3 cellular contexts compared by ENCODE assay signal in the genomic region with DNA sequence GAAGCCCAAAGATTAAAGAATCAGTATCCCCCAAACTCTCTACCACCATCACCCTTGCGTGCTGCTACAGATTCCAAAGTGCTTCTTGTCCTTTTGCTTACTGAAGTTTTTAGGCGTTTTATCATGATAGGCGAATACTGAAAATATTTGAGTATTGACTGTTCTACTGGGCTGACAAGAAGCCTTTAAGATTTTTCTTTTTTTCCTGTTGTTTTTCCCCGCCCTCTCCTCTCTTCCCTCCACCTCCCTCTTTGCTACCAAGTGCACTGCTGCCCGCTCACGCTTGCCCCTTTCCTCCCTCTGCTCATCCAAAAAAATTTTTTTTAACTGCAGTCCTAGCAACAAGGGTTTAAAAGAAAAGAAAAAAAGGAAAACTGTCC.
TF ChIP-seq lines count a peak whose summit lies in the region.

No MANE protein-coding gene starts in this region.

TF ChIP-seq in A549, 52 proteins besides CTCF, POLR2A, EP300 and RAD21:
- TF ChIP-seq RARB (CRISPR knock-in tag; IDR thresholded peaks at IDR 0.05), result no peak
- TF ChIP-seq, protein P1, sequence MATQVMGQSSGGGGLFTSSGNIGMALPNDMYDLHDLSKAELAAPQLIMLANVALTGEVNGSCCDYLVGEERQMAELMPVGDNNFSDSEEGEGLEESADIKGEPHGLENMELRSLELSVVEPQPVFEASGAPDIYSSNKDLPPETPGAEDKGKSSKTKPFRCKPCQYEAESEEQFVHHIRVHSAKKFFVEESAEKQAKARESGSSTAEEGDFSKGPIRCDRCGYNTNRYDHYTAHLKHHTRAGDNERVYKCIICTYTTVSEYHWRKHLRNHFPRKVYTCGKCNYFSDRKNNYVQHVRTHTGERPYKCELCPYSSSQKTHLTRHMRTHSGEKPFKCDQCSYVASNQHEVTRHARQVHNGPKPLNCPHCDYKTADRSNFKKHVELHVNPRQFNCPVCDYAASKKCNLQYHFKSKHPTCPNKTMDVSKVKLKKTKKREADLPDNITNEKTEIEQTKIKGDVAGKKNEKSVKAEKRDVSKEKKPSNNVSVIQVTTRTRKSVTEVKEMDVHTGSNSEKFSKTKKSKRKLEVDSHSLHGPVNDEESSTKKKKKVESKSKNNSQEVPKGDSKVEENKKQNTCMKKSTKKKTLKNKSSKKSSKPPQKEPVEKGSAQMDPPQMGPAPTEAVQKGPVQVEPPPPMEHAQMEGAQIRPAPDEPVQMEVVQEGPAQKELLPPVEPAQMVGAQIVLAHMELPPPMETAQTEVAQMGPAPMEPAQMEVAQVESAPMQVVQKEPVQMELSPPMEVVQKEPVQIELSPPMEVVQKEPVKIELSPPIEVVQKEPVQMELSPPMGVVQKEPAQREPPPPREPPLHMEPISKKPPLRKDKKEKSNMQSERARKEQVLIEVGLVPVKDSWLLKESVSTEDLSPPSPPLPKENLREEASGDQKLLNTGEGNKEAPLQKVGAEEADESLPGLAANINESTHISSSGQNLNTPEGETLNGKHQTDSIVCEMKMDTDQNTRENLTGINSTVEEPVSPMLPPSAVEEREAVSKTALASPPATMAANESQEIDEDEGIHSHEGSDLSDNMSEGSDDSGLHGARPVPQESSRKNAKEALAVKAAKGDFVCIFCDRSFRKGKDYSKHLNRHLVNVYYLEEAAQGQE (IDR thresholded peaks at IDR 0.05), result no peak
- TF ChIP-seq ZFP36 (IDR thresholded peaks at IDR 0.05; ENCODE audit: borderline replicate concordance, partially characterized antibody), result no peak
- TF ChIP-seq RNF2 (IDR thresholded peaks at IDR 0.05; ENCODE audit: borderline replicate concordance, low read depth), result no peak
- TF ChIP-seq EHF (CRISPR knock-in tag; IDR thresholded peaks at IDR 0.05), result no peak
- TF ChIP-seq HOXA7 (CRISPR knock-in tag; IDR thresholded peaks at IDR 0.05), result no peak
- no peak for TF ChIP-seq ZNF302 (CRISPR knock-in tag; IDR thresholded peaks at IDR 0.05)
- no peak for TF ChIP-seq RFX5 (IDR thresholded peaks at IDR 0.05)

TF ChIP-seq in HEK293, 187 proteins besides CTCF, POLR2A, EP300 and RAD21:
- TF ChIP-seq ZNF433 (tag by site-specific recombination; IDR thresholded peaks at IDR 0.05; ENCODE audit: low read depth), result no peak
- TF ChIP-seq, protein P2, sequence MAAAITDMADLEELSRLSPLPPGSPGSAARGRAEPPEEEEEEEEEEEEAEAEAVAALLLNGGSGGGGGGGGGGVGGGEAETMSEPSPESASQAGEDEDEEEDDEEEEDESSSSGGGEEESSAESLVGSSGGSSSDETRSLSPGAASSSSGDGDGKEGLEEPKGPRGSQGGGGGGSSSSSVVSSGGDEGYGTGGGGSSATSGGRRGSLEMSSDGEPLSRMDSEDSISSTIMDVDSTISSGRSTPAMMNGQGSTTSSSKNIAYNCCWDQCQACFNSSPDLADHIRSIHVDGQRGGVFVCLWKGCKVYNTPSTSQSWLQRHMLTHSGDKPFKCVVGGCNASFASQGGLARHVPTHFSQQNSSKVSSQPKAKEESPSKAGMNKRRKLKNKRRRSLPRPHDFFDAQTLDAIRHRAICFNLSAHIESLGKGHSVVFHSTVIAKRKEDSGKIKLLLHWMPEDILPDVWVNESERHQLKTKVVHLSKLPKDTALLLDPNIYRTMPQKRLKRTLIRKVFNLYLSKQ (tag by site-specific recombination; IDR thresholded peaks at IDR 0.05; ENCODE audit: borderline replicate concordance), result no peak
- 0 out of 2 replicates have a peak, but pooled peaks have one; percentile 11 for TF ChIP-seq ZNF366 (tag by site-specific recombination; conservative IDR thresholded peaks at IDR 0.05)
- TF ChIP-seq ZNF341 (tag by site-specific recombination; IDR thresholded peaks at IDR 0.05; ENCODE audit: low read depth), result peak; percentile 81
TF ChIP-seq in HEK293: peak in this region for 2.

TF ChIP-seq in HepG2, 621 proteins besides CTCF, POLR2A, EP300 and RAD21:
- TF ChIP-seq RELA (CRISPR knock-in tag; IDR thresholded peaks at IDR 0.05) (no peak), ZNF446 (CRISPR knock-in tag; IDR thresholded peaks at IDR 0.05) (no peak), ZNF816 (CRISPR knock-in tag; IDR thresholded peaks at IDR 0.05; ENCODE audit: borderline replicate concordance) (0 out of 2 replicates have a peak, but pooled peaks have one; percentile 52), ZNF775 (CRISPR knock-in tag; IDR thresholded peaks at IDR 0.05; ENCODE audit: borderline replicate concordance) (no peak), PHF8 (CRISPR knock-in tag; IDR thresholded peaks at IDR 0.05) (no peak), ZNF670 (CRISPR knock-in tag; IDR thresholded peaks at IDR 0.05; ENCODE audit: borderline replicate concordance) (0 out of 2 replicates have a peak, but pooled peaks have one; percentile 19), ZNF124 (CRISPR knock-in tag; IDR thresholded peaks at IDR 0.05) (no peak), KLF6 (CRISPR knock-in tag; IDR thresholded peaks at IDR 0.05) (0 out of 2 replicates have a peak, but pooled peaks have one; percentile 13)
- TF ChIP-seq, protein P3, sequence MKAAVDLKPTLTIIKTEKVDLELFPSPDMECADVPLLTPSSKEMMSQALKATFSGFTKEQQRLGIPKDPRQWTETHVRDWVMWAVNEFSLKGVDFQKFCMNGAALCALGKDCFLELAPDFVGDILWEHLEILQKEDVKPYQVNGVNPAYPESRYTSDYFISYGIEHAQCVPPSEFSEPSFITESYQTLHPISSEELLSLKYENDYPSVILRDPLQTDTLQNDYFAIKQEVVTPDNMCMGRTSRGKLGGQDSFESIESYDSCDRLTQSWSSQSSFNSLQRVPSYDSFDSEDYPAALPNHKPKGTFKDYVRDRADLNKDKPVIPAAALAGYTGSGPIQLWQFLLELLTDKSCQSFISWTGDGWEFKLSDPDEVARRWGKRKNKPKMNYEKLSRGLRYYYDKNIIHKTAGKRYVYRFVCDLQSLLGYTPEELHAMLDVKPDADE (CRISPR knock-in tag; IDR thresholded peaks at IDR 0.05), result no peak
- TF ChIP-seq, protein P4, sequence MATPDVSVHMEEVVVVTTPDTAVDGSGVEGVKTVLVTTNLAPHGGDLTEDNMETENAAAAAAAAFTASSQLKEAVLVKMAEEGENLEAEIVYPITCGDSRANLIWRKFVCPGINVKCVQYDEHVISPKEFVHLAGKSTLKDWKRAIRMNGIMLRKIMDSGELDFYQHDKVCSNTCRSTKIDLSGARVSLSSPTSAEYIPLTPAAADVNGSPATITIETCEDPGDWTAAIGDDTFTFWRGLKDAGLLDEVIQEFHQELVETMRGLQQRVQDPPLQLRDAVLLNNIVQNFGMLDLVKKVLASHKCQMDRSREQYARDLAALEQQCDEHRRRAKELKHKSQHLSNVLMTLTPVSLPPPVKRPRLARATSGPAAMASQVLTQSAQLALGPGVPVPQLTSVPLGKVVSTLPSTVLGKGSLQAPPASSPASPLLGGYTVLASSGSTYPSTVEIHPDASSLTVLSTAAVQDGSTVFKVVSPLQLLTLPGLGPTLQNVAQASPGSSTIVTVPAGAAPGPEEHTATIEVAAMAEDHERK (CRISPR knock-in tag; IDR thresholded peaks at IDR 0.05; ENCODE audit: low read depth), result no peak
- TF ChIP-seq, protein P5, sequence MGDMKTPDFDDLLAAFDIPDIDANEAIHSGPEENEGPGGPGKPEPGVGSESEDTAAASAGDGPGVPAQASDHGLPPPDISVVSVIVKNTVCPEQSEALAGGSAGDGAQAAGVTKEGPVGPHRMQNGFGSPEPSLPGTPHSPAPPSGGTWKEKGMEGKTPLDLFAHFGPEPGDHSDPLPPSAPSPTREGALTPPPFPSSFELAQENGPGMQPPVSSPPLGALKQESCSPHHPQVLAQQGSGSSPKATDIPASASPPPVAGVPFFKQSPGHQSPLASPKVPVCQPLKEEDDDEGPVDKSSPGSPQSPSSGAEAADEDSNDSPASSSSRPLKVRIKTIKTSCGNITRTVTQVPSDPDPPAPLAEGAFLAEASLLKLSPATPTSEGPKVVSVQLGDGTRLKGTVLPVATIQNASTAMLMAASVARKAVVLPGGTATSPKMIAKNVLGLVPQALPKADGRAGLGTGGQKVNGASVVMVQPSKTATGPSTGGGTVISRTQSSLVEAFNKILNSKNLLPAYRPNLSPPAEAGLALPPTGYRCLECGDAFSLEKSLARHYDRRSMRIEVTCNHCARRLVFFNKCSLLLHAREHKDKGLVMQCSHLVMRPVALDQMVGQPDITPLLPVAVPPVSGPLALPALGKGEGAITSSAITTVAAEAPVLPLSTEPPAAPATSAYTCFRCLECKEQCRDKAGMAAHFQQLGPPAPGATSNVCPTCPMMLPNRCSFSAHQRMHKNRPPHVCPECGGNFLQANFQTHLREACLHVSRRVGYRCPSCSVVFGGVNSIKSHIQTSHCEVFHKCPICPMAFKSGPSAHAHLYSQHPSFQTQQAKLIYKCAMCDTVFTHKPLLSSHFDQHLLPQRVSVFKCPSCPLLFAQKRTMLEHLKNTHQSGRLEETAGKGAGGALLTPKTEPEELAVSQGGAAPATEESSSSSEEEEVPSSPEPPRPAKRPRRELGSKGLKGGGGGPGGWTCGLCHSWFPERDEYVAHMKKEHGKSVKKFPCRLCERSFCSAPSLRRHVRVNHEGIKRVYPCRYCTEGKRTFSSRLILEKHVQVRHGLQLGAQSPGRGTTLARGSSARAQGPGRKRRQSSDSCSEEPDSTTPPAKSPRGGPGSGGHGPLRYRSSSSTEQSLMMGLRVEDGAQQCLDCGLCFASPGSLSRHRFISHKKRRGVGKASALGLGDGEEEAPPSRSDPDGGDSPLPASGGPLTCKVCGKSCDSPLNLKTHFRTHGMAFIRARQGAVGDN (CRISPR knock-in tag; IDR thresholded peaks at IDR 0.05), result no peak
